Comparison of ENCODE assay signal across 18 cellular contexts in genomic region chr19:33724021-33724722, GRCh38.
DNase-seq lines count a peak whose midpoint lies in the region; TF ChIP-seq lines count a peak whose summit lies in the region.
"Had no signal": no experiment of that assay in that cellular context is flagged by ENCODE, and none has a peak within 500 bp of the region (broad histone marks: within the 10 kb centered on the region; RNA-seq: fewer than 3 reads in every experiment).

No MANE protein-coding gene starts in this region.

- no peaks in the 10 kb centered on the region for H3K27me3 ChIP-seq in neural cell (ENCODE audit: insufficient read depth, low read depth, low read length)

- H2AFZ ChIP-seq in neural cell (ENCODE audit: low read depth, low read length): no peak overlapping the region

- H3K9me2 ChIP-seq in neural cell (ENCODE audit: insufficient read depth, low read length): no peaks in the 10 kb centered on the region

- peak; percentile 80 for DNase-seq in DMS 273 (lab: John Stamatoyannopoulos, UW; ENCODE audit: unreplicated experiment)
- DNase-seq in DMS 273 treated with DMSO at 0.1 percent for 48 hours (lab: John Stamatoyannopoulos, UW): no peak
- DNase-seq in ELF-1 (ENCODE audit: low read depth, low spot score): peak; percentile 49
- DNase-seq in NCI-H2227 treated with DMSO at 0.1 percent for 48 hours (lab: John Stamatoyannopoulos, UW): peak; percentile 92
- no peak for DNase-seq in EL
- no peak for DNase-seq in NOMO-1 treated with DMSO at 0.1 percent for 48 hours (lab: John Stamatoyannopoulos, UW; ENCODE audit: unreplicated experiment)
- DNase-seq in cardiac septum (ENCODE audit: low spot score): no peak
- DNase-seq: AML-193, COR-L47, DMS153, HFFc6, NCI-H2029 treated with DMSO at 0.1 percent for 48 hours, NCI-H446 treated with DMSO at 0.1 percent for 48 hours had no signal

- H3K4me3 ChIP-seq in neural cell (ENCODE audit: low read length): no peak overlapping the region
- H3K4me3 ChIP-seq: GM12878, K562, SJSA1 had no signal

- no peaks in the 10 kb centered on the region for H3K79me2 ChIP-seq in neural cell (replicated peaks; ENCODE audit: insufficient read depth, low read length)

- intact Hi-C loops in cardiac septum (cut with DNase I): no loop called here

- peaks cover 3% of the 10 kb centered on the region for H3K9me3 ChIP-seq in neural cell (ENCODE audit: low read length)
- H3K9me3 ChIP-seq: SJSA1 had no signal

- no peak overlapping the region for H3K4me2 ChIP-seq in neural cell (ENCODE audit: low read length)

- no peaks in the 10 kb centered on the region for H3F3A ChIP-seq in neural cell (ENCODE audit: insufficient read depth, low read length, poor library complexity, severe bottlenecking)

- TF ChIP-seq RAD21 in neural cell (conservative IDR thresholded peaks at IDR 0.05): no peak

- peak overlapping the region; percentile 70 for H3K9ac ChIP-seq in neural cell (ENCODE audit: low read length)

- no peak for TF ChIP-seq EP300 in neural cell (conservative IDR thresholded peaks at IDR 0.05; ENCODE audit: poor library complexity, severe bottlenecking)

- no peaks in the 10 kb centered on the region for H4K20me1 ChIP-seq in neural cell (ENCODE audit: insufficient read depth)

- peak overlapping the region; percentile 94 for H3K27ac ChIP-seq in neural cell (ENCODE audit: low read length)
- H3K27ac ChIP-seq: 22Rv1, SJSA1 had no signal

- no peaks in the 10 kb centered on the region for H3K36me3 ChIP-seq in neural cell (ENCODE audit: insufficient read depth, low read length)
- H3K36me3 ChIP-seq: SJSA1 had no signal

- no peak for TF ChIP-seq CTCF in neural cell (IDR thresholded peaks at IDR 0.05; ENCODE audit: poor library complexity, severe bottlenecking)

TF ChIP-seq in neural cell, 6 proteins besides CTCF, POLR2A, EP300 and RAD21:
- TF ChIP-seq REST (IDR thresholded peaks at IDR 0.05; ENCODE audit: borderline replicate concordance) (no peak), POLR2AphosphoS5 (IDR thresholded peaks at IDR 0.05) (no peak), SMC3 (conservative IDR thresholded peaks at IDR 0.05; ENCODE audit: poor library complexity) (no peak), TAF1 (IDR thresholded peaks at IDR 0.05; ENCODE audit: low read depth) (no peak), MXI1 (conservative IDR thresholded peaks at IDR 0.05; ENCODE audit: poor library complexity, severe bottlenecking) (no peak), EZH2 (IDR thresholded peaks at IDR 0.05; ENCODE audit: borderline replicate concordance, insufficient read depth, low read length, poor library complexity, severe bottlenecking) (no peak)
TF ChIP-seq in neural cell: peak in this region for 0.

Comparison
In these comparisons a context has a peak if more than half of its experiments do, and no peak if none do; other contexts are left out.
1. DNase-seq: peak in DMS 273 (single experiment), ELF-1 (single experiment) and NCI-H2227 treated with DMSO at 0.1 percent for 48 hours (single experiment); none in DMS 273 treated with DMSO at 0.1 percent for 48 hours (single experiment), EL (single experiment), NOMO-1 treated with DMSO at 0.1 percent for 48 hours (single experiment) and cardiac septum (single experiment).